12 cellular contexts compared by ENCODE assay signal in the genomic region with DNA sequence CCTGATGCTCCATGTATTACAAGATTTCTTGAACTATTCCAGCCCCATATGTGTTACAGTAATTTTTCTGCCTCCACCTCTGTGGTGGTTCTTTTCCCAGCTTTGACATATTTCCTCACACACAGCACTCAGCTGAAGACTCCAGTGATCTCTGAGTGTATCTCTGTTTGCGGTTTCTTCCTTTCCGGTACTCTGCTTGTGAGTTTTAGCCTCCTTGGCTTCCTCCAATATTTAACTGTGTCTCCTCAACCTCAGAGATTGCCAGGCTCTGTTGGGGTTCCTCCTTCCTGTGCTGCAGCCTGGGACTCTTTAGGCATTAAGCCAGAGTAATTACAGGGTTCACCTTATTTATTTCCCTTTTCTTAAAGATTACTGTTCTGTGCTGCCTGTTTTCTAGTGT.
DNase-seq lines count a peak whose midpoint lies in the region; ATAC-seq and TF ChIP-seq lines count a peak whose summit lies in the region.
"Had no signal": no experiment of that assay in that cellular context is flagged by ENCODE, and none has a peak within 500 bp of the region (broad histone marks: within the 10 kb centered on the region; RNA-seq: fewer than 3 reads in every experiment).

No MANE protein-coding gene starts in this region.

- peak overlapping the region; percentile 55 for H3K27ac Mint-ChIP-seq in CD8-positive, alpha-beta T cell
- peak overlapping the region; percentile 28 for H3K27ac Mint-ChIP-seq in dendritic cell treated with granulocyte-macrophage colony-stimulating factor and Interleukin-4, amounts not matched to agents 40 ng/mL and 50 ng/mL, for 4 days
- H3K27ac Mint-ChIP-seq: type B pancreatic cell had no signal

- POLR2A ChIA-PET in CD8-positive, alpha-beta T cell (lab: Charles Lee) = interaction anchor here (0.9 kb wide), 1 partner anchor 9 kb away, joined by 3 read pairs; no protein-coding TSS in a partner anchor

- TF ChIP-seq EP300 in ovary (IDR thresholded peaks at IDR 0.05) = no peak

- WGBS in ovary, 3 donors = 66 to 74% (median 73%) methylated on average over 2 of the region's 2 CpGs

- H3K36me3 Mint-ChIP-seq in CD8-positive, alpha-beta T cell = peaks cover 62% of the 10 kb centered on the region
- peaks cover 66% of the 10 kb centered on the region for H3K36me3 Mint-ChIP-seq in dendritic cell treated with granulocyte-macrophage colony-stimulating factor and Interleukin-4, amounts not matched to agents 40 ng/mL and 50 ng/mL, for 4 days (ENCODE audit: low read depth)

- no peaks in the 10 kb centered on the region for H3K27me3 Mint-ChIP-seq in CD8-positive, alpha-beta T cell (ENCODE audit: low read depth)
- H3K27me3 Mint-ChIP-seq in dendritic cell treated with granulocyte-macrophage colony-stimulating factor and Interleukin-4, amounts not matched to agents 40 ng/mL and 50 ng/mL, for 4 days = no peaks in the 10 kb centered on the region
- H3K27me3 Mint-ChIP-seq: type B pancreatic cell had no signal

- H3K27ac ChIP-seq in 22Rv1 (0 out of 2 replicates have a peak overlapping the region, but pooled peaks have one; percentile 57), ovary (no peak overlapping the region)
- no peak overlapping the region for H3K27ac ChIP-seq in CD8-positive, alpha-beta T cell (ENCODE audit: low read depth, low read length)
- H3K27ac ChIP-seq: pancreas had no signal

- no peaks in the 10 kb centered on the region for H3K9me3 ChIP-seq in CD8-positive, alpha-beta T cell (ENCODE audit: low read length)
- no peaks in the 10 kb centered on the region for H3K9me3 ChIP-seq in ovary
- H3K9me3 ChIP-seq: pancreas had no signal

- peaks cover 32% of the 10 kb centered on the region for H3K4me1 ChIP-seq in CD8-positive, alpha-beta T cell (ENCODE audit: insufficient read depth, low read length)
- H3K4me1 ChIP-seq in ovary (ENCODE audit: insufficient read depth) = no peaks in the 10 kb centered on the region

- intact Hi-C loops in CD8-positive, alpha-beta T cell (cut with DNase I, micrococcal nuclease) = no loop called here
- intact Hi-C loops in dendritic cell treated with granulocyte-macrophage colony-stimulating factor and Interleukin-4, amounts not matched to agents 40 ng/mL and 50 ng/mL, for 4 days (cut with micrococcal nuclease) = no loop called here
- intact Hi-C loops in ovary (cut with DNase I) = no loop called here

- H3K4me3 Mint-ChIP-seq in CD8-positive, alpha-beta T cell = peak overlapping the region; percentile 57
- H3K4me3 Mint-ChIP-seq in dendritic cell treated with granulocyte-macrophage colony-stimulating factor and Interleukin-4, amounts not matched to agents 40 ng/mL and 50 ng/mL, for 4 days = no peak overlapping the region
- H3K4me3 Mint-ChIP-seq: type B pancreatic cell had no signal

- H3K9me3 Mint-ChIP-seq in CD8-positive, alpha-beta T cell = no peaks in the 10 kb centered on the region
- no peaks in the 10 kb centered on the region for H3K9me3 Mint-ChIP-seq in dendritic cell treated with granulocyte-macrophage colony-stimulating factor and Interleukin-4, amounts not matched to agents 40 ng/mL and 50 ng/mL, for 4 days
- H3K9me3 Mint-ChIP-seq: type B pancreatic cell had no signal

- no peaks in the 10 kb centered on the region for H3K27me3 ChIP-seq in CD8-positive, alpha-beta T cell (ENCODE audit: insufficient read depth, low read length)
- H3K27me3 ChIP-seq in ovary = no peaks in the 10 kb centered on the region
- H3K27me3 ChIP-seq: pancreas had no signal

- H3K4me1 Mint-ChIP-seq in CD8-positive, alpha-beta T cell (ENCODE audit: low read depth) = peaks cover 69% of the 10 kb centered on the region
- H3K4me1 Mint-ChIP-seq in dendritic cell treated with granulocyte-macrophage colony-stimulating factor and Interleukin-4, amounts not matched to agents 40 ng/mL and 50 ng/mL, for 4 days (ENCODE audit: low read depth) = peaks cover 18% of the 10 kb centered on the region

- no peak for DNase-seq in CD8-positive, alpha-beta T cell
- DNase-seq in OCI-M1 (lab: John Stamatoyannopoulos, UW) (peak; percentile 84), ecto neural progenitor cell (ENCODE audit: low spot score) (no peak), ovary (no peak), superior temporal gyrus (ENCODE audit: extremely low spot score) (no peak)
- DNase-seq: NCI-H1694 treated with DMSO at 0.1 percent for 48 hours, pancreas, SHP77 had no signal

- H3K4me3 ChIP-seq in CD8-positive, alpha-beta T cell (ENCODE audit: low read depth, low read length) = no peak overlapping the region
- no peak overlapping the region for H3K4me3 ChIP-seq in ovary
- H3K4me3 ChIP-seq: pancreas had no signal

- ATAC-seq in CD8-positive, alpha-beta T cell = no peak
- ATAC-seq in GM21515 (IDR thresholded peaks at IDR 0.05; ENCODE audit: unreplicated experiment) = no peak

- CTCF ChIA-PET in CD8-positive, alpha-beta T cell (lab: Charles Lee) = interaction anchor here (0.8 kb wide), 1 partner anchor 25 kb away, joined by 3 read pairs; no protein-coding TSS in a partner anchor

- TF ChIP-seq CTCF in 22Rv1 (IDR thresholded peaks at IDR 0.05) (no peak), ovary (IDR thresholded peaks at IDR 0.05) (no peak)
- TF ChIP-seq CTCF in CD8-positive, alpha-beta T cell (IDR thresholded peaks at IDR 0.05) = no peak

- H3K36me3 ChIP-seq in CD8-positive, alpha-beta T cell (ENCODE audit: insufficient read depth, low read length) = peaks cover 14% of the 10 kb centered on the region
- H3K36me3 ChIP-seq in ovary = no peaks in the 10 kb centered on the region
- H3K36me3 ChIP-seq: pancreas had no signal

- no peak for TF ChIP-seq POLR2A in ovary (IDR thresholded peaks at IDR 0.05)
